10 cellular contexts compared by ENCODE assay signal in the genomic region with DNA sequence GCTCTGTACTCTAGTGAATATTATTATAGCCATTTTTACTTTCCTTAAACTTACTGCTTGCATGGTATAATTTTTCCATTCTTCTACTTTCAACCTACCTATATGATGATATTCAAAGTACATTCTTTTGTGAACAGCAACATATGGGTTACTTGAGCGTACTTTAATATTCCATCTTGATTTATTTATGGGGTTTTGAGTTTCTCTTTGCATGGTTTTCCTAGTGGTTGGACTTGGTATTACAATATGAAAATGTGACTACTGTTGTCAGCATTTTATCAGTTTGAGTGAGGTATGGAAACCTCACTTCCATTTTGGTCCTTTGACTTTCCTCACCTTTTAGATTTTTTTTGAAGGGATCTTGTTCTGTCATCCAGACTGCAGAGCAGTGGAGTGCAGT. TPM values are rescaled to one million over a fixed set of nuclear protein-coding genes. Genes with fewer than 3 reads are reported as not detected.
DNase-seq lines count a peak whose midpoint lies in the region; TF ChIP-seq lines count a peak whose summit lies in the region.
"Had no signal": no experiment of that assay in that cellular context is flagged by ENCODE, and none has a peak within 500 bp of the region (broad histone marks: within the 10 kb centered on the region; RNA-seq: fewer than 3 reads in every experiment).

No MANE protein-coding gene starts in this region.

- H3K27me3 Mint-ChIP-seq in neural crest cell (ENCODE audit: low read depth) = no peaks in the 10 kb centered on the region

- H3K27ac Mint-ChIP-seq in neural crest cell (ENCODE audit: unreplicated experiment) = no peak overlapping the region

- H3K4me3 ChIP-seq in GM12864 (ENCODE audit: low read depth, low read length) (no peak overlapping the region), choroid plexus epithelial cell (ENCODE audit: low read depth, low read length) (no peak overlapping the region)

- no peaks in the 10 kb centered on the region for H3K36me3 Mint-ChIP-seq in neural crest cell (ENCODE audit: low read depth)

- no peaks in the 10 kb centered on the region for H3K4me1 Mint-ChIP-seq in neural crest cell

- DNase-seq in GM12864 (ENCODE audit: low read depth) = no peak
- peak; percentile 12 for DNase-seq in choroid plexus epithelial cell (ENCODE audit: low read depth)
- no peak for DNase-seq in neural crest cell (ENCODE audit: low read depth, low spot score)
- DNase-seq in inferior parietal cortex (ENCODE audit: extremely low spot score) = no peak
- DNase-seq in effector CD8-positive, alpha-beta T cell (lab: John Stamatoyannopoulos, UW) = no peak
- no peak for DNase-seq in NCI-H2171 treated with DMSO at 0.1 percent for 48 hours (lab: John Stamatoyannopoulos, UW)
- DNase-seq: NCI-H2029 treated with DMSO at 0.1 percent for 48 hours; stimulated activated CD4-positive, alpha-beta T cell treated with anti-CD3 and anti-CD28 coated beads, Interleukin-1b, Interleukin-23, amount 100 ng/mL, for 48 hours; stimulated activated naive CD8-positive, alpha-beta T cell treated with anti-CD3 and anti-CD28 coated beads, Interleukin-15, Interleukin-2, amounts not matched to agents 100 U/mL and 50 U/mL, for 24 hours had no signal

- H3K9me3 Mint-ChIP-seq in neural crest cell = peaks cover 2% of the 10 kb centered on the region

- H3K4me3 Mint-ChIP-seq in neural crest cell = no peak overlapping the region

- TF ChIP-seq CTCF in GM12864 (IDR thresholded peaks at IDR 0.05; ENCODE audit: low read depth, low read length, missing control alignments) (peak; percentile 32), LNCAP (IDR thresholded peaks at IDR 0.05) (peak; percentile 21; the same call in 1 of the 2 replicates), choroid plexus epithelial cell (conservative IDR thresholded peaks at IDR 0.05; ENCODE audit: low read depth, low read length) (no peak), neural crest cell (conservative IDR thresholded peaks at IDR 0.05) (peak; percentile 58)

RNA-seq across cellular contexts. Expression of a gene that starts 35.9 kb away (rescaled TPM):
- not detected in 2 replicates for total RNA-seq in neural crest cell
